22 cellular contexts compared by ENCODE assay signal in the genomic region with DNA sequence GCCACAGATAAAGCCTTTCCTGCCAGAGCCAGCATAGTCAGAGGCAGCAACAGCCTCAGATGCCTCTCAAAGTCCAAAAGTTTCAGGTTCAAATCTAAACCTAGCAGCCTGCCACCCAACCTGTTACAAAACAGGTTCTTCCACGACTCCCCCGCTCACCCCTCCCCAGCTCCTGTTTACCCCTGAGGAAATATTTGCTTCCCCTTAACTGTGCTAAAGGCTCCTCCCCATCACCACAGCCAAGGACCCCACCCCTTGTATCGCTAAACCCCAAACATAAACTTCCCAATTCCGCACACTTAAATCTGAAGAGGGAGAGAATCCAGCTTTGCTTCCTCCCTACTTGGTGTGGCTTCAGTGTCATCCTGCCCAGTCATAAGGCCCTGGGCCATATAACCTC. TPM values are rescaled to one million over a fixed set of nuclear protein-coding genes. Genes with fewer than 3 reads are reported as not detected.
DNase-seq lines count a peak whose midpoint lies in the region; ATAC-seq and TF ChIP-seq lines count a peak whose summit lies in the region.
"Had no signal": no experiment of that assay in that cellular context is flagged by ENCODE, and none has a peak within 500 bp of the region (broad histone marks: within the 10 kb centered on the region; RNA-seq: fewer than 3 reads in every experiment).

No MANE protein-coding gene starts in this region.

- ATAC-seq in GM21528 (IDR thresholded peaks at IDR 0.05; ENCODE audit: low FRiP score, unreplicated experiment): no peak
- ATAC-seq: activated CD8-positive, alpha-beta T cell treated with anti-CD3 and anti-CD28 coated beads, Interleukin-2, amount 10 ng/mL, durations not matched to agents 7 days and 5 days; right cardiac atrium; stimulated activated naive B cell treated with anti-CD40 and anti-IgM and Interleukin-4, amounts not matched to agents 10 μg/mL and 1 μg/mL and 100 μg/mL, for 72 hours had no signal

- peak overlapping the region in 1 of 2 donors; percentile 51 for H3K9ac ChIP-seq in duodenal mucosa (ENCODE audit: low read depth in 1 of 2, low read length in 2 of 2)

- H3K4me3 ChIP-seq in duodenal mucosa (ENCODE audit: low read depth in 1 of 2, low read length in 2 of 2) (peak overlapping the region in 1 of 2 donors; percentile 5), suprapubic skin (no peak overlapping the region)
- H3K4me3 ChIP-seq: SJCRH30, tibial artery had no signal

- peak; percentile 26 for DNase-seq in OCI-M1 (lab: John Stamatoyannopoulos, UW)
- DNase-seq in mucosa of gallbladder (ENCODE audit: low spot score): peak; percentile 54
- DNase-seq in suprapubic skin (ENCODE audit: low spot score in 2 of 2): no peak
- no peak for DNase-seq in NCI-H526 treated with DMSO at 0.1 percent for 48 hours (lab: John Stamatoyannopoulos, UW)
- no peak for DNase-seq in hepatic stellate cell (ENCODE audit: low spot score)
- DNase-seq: activated B cell treated with CpG ODN at 0.5 μM for 24 hours; activated CD8-positive, alpha-beta T cell treated with anti-CD3 and anti-CD28 coated beads, Interleukin-2, amount 10 ng/mL, durations not matched to agents 7 days and 5 days; activated naive CD4-positive, alpha-beta T cell treated with anti-CD3 and anti-CD28 coated beads, Interleukin-2, amount 10 ng/mL, durations not matched to agents 7 days and 5 days; activated T-cell treated with anti-CD3 and anti-CD28 coated beads, Interleukin-2, amount 50 U/mL, for 24 hours; cerebellar nuclear complex; hippocampal formation; Karpas-422; kidney; NCI-H1092; NCI-H2081; NCI-H524; right cardiac atrium; SJCRH30; stimulated activated naive B cell treated with anti-CD40 and anti-IgM and Interleukin-4, amounts not matched to agents 10 μg/mL and 1 μg/mL and 100 μg/mL, for 72 hours had no signal

- H3K36me3 ChIP-seq in duodenal mucosa (ENCODE audit: control insufficient read depth in 1 of 2, insufficient read depth in 2 of 2, low read length in 2 of 2) (no peaks in the 10 kb centered on the region), suprapubic skin (no peaks in the 10 kb centered on the region)
- H3K36me3 ChIP-seq: SJCRH30, tibial artery had no signal

- H3K27me3 ChIP-seq in duodenal mucosa (ENCODE audit: control insufficient read depth in 1 of 2, insufficient read depth in 2 of 2, low read length in 2 of 2) (no peaks in the 10 kb centered on the region), suprapubic skin (no peaks in the 10 kb centered on the region)
- H3K27me3 ChIP-seq: SJCRH30 had no signal

- WGBS in suprapubic skin: 35% methylated on average over 4 of the region's 4 CpGs

- H3K9me3 ChIP-seq in duodenal mucosa (ENCODE audit: control insufficient read depth in 1 of 2, low read length in 2 of 2): no peaks in the 10 kb centered on the region
- H3K9me3 ChIP-seq in suprapubic skin: no peaks in the 10 kb centered on the region
- H3K9me3 ChIP-seq: SJCRH30, tibial artery had no signal

- peak overlapping the region; percentile 59 for H3K27ac ChIP-seq in duodenal mucosa (ENCODE audit: low read depth, low read length)
- peak overlapping the region; percentile 16 for H3K27ac ChIP-seq in suprapubic skin
- H3K27ac ChIP-seq: SJCRH30, tibial artery had no signal

- H3K4me1 ChIP-seq in duodenal mucosa (ENCODE audit: control insufficient read depth in 1 of 2, insufficient read depth in 2 of 2, low read length in 2 of 2): peaks cover 28 to 41% of the 10 kb centered on the region in 2 donors
- H3K4me1 ChIP-seq in suprapubic skin: peaks cover 16% of the 10 kb centered on the region
- H3K4me1 ChIP-seq: SJCRH30, tibial artery had no signal

- TF ChIP-seq EP300 in suprapubic skin (IDR thresholded peaks at IDR 0.05): no peak

- TF ChIP-seq CTCF in suprapubic skin (IDR thresholded peaks at IDR 0.05): no peak

- TF ChIP-seq POLR2A in suprapubic skin (IDR thresholded peaks at IDR 0.05): no peak

RNA-seq across cellular contexts. Expression of a gene that starts 15.4 kb away (rescaled TPM):
- total RNA-seq in mucosa of gallbladder: 222 TPM
- total RNA-seq in suprapubic skin: 100 to 1,000 TPM; 106 to 194 (median 162) TPM

RNA-seq across cellular contexts. Expression of a gene that starts 51.8 kb away (rescaled TPM):
- total RNA-seq in mucosa of gallbladder (39.0 TPM), suprapubic skin (10 to 100 TPM; 29.3 to 34.4 (median 32.0) TPM)

Comparison
In these comparisons a context has a peak if more than half of its experiments do, and no peak if none do; other contexts are left out.
1. DNase-seq: peak in OCI-M1 (single experiment) and mucosa of gallbladder (single experiment); none in suprapubic skin (0 of 2), NCI-H526 treated with DMSO at 0.1 percent for 48 hours (single experiment) and hepatic stellate cell (single experiment).